Comparison of ENCODE assay signal across 8 cellular contexts in genomic region chrX:123878177-123878576, GRCh38. TPM values are rescaled to one million over a fixed set of nuclear protein-coding genes. Genes with fewer than 3 reads are reported as not detected.
DNase-seq lines count a peak whose midpoint lies in the region; ATAC-seq and TF ChIP-seq lines count a peak whose summit lies in the region.

No MANE protein-coding gene starts in this region.

- no peak overlapping the region for H3K27ac ChIP-seq in endodermal cell (ENCODE audit: low read depth, low read length)

- H3K36me3 ChIP-seq in GM06990 (ENCODE audit: control insufficient read depth, insufficient read depth, low read length): no peaks in the 10 kb centered on the region
- H3K36me3 ChIP-seq in endodermal cell (ENCODE audit: control insufficient read depth, insufficient read depth, low read length): peaks cover 8% of the 10 kb centered on the region

- H3K4me3 Mint-ChIP-seq in IgD-negative memory B cell (peak overlapping the region; percentile 61 to 91 (median 70)), endodermal cell (no peak overlapping the region)

- H3K4me3 ChIP-seq in GM06990 (replicated peaks; ENCODE audit: low read depth, low read length) (peak overlapping the region; percentile 23), endodermal cell (ENCODE audit: low read length) (no peak overlapping the region)

- ATAC-seq in GM21526 (IDR thresholded peaks at IDR 0.05; ENCODE audit: low FRiP score, unreplicated experiment): peak; percentile 70

- H3K27ac Mint-ChIP-seq in IgD-negative memory B cell: peak overlapping the region; percentile 34 to 81 (median 76)
- H3K27ac Mint-ChIP-seq in endodermal cell: no peak overlapping the region

- no peaks in the 10 kb centered on the region for H3K4me1 ChIP-seq in endodermal cell (ENCODE audit: control insufficient read depth, insufficient read depth, low read length)

- H3K9me3 ChIP-seq in endodermal cell (ENCODE audit: control insufficient read depth, low read length): no peaks in the 10 kb centered on the region

- H3K4me1 Mint-ChIP-seq in IgD-negative memory B cell: peaks cover 16 to 22% (median 20%) of the 10 kb centered on the region in 3 donors
- H3K4me1 Mint-ChIP-seq in endodermal cell: no peaks in the 10 kb centered on the region

- H3K9me3 Mint-ChIP-seq in IgD-negative memory B cell (no peaks in the 10 kb centered on the region), endodermal cell (peaks cover 34% of the 10 kb centered on the region)

- TF ChIP-seq CTCF in GM06990 (IDR thresholded peaks at IDR 0.05; ENCODE audit: insufficient read depth, low read length, poor library complexity, severe bottlenecking) (no peak), endodermal cell (conservative IDR thresholded peaks at IDR 0.05) (no peak)

- 80% methylated on average over 1 of the region's 1 CpG; no CpG with 5 or more reads in 1 of the 2 experiments for WGBS in endodermal cell (ENCODE audit: insufficient coverage in 1 of 2, insufficient read length in 1 of 2), 2 experiments

- H3K27me3 Mint-ChIP-seq in IgD-negative memory B cell: no peaks in the 10 kb centered on the region
- no peaks in the 10 kb centered on the region for H3K27me3 Mint-ChIP-seq in endodermal cell (ENCODE audit: insufficient read depth)

- H3K27me3 ChIP-seq in GM06990 (replicated peaks; ENCODE audit: control insufficient read depth, insufficient read depth, low read length) (no peaks in the 10 kb centered on the region), endodermal cell (ENCODE audit: control insufficient read depth, insufficient read depth, low read length, poor library complexity, severe bottlenecking) (no peaks in the 10 kb centered on the region)

- H3K36me3 Mint-ChIP-seq in IgD-negative memory B cell (peaks cover 2% of the 10 kb centered on the region), endodermal cell (ENCODE audit: low read depth) (peaks cover 13% of the 10 kb centered on the region)

- DNase-seq in GM06990 (ENCODE audit: extremely low read depth, insufficient read length) (no peak), dermis microvascular lymphatic vessel endothelial cell (ENCODE audit: low read depth in 2 of 2) (peak; percentile 47 to 53), amygdala (lab: John Stamatoyannopoulos, UW) (no peak), endodermal cell (no peak), HuH-7 (ENCODE audit: low spot score) (no peak)
- DNase-seq in stimulated activated CD4-positive, alpha-beta T cell treated with anti-CD3 and anti-CD28 coated beads, Interleukin-2, amount 100 ng/mL, for 48 hours: no peak

- H3K9ac ChIP-seq in endodermal cell (ENCODE audit: extremely low read depth, low read length, poor library complexity, severe bottlenecking): no peak overlapping the region

RNA-seq across cellular contexts. Expression of gene XIAP, which starts 18.3 kb away (rescaled TPM):
- polyA plus RNA-seq in IgD-negative memory B cell: 10.9 TPM
- total RNA-seq in dermis microvascular lymphatic vessel endothelial cell (36.0 and 37.2 TPM in 2 replicates), endodermal cell (10 to 100 TPM; 59.1 to 59.8 TPM)
- polyA plus RNA-seq in endodermal cell (2013, experiment 1 of 2): 21.5 TPM
- polyA plus RNA-seq in endodermal cell (2013, experiment 2 of 2): 18.1 TPM

Comparison
In these comparisons a context has a peak if more than half of its experiments do, and no peak if none do; other contexts are left out.
1. DNase-seq: peak in dermis microvascular lymphatic vessel endothelial cell (2 of 2); none in GM06990 (single experiment), amygdala (0 of 56), endodermal cell (single experiment), stimulated activated CD4-positive, alpha-beta T cell treated with anti-CD3 and anti-CD28 coated beads, Interleukin-2, amount 100 ng/mL, for 48 hours (0 of 2) and HuH-7 (single experiment).